10 cellular contexts compared by ENCODE assay signal in genomic region chr15:26083457-26084350, GRCh38.
DNase-seq lines count a peak whose midpoint lies in the region; ATAC-seq, FAIRE-seq and TF ChIP-seq lines count a peak whose summit lies in the region.
"Had no signal": no experiment of that assay in that cellular context is flagged by ENCODE, and none has a peak within 500 bp of the region (broad histone marks: within the 10 kb centered on the region; RNA-seq: fewer than 3 reads in every experiment).

No MANE protein-coding gene starts in this region.

- peaks cover 19% of the 10 kb centered on the region for H3K27me3 Mint-ChIP-seq in activated naive CD4-positive, alpha-beta T cell treated with anti-CD3 and anti-CD28 coated beads, Interleukin-2, amount 10 ng/mL, durations not matched to agents 7 days and 5 days
- H3K27me3 Mint-ChIP-seq in activated T-helper 1 cell treated with anti-CD3 and anti-CD28 coated beads, Interleukin-12 subunit alpha, Interleukin-12 subunit beta, Interleukin-2, Interleukin-4 antibody, amounts not matched to agents 30 ng/mL and 10 ng/mL and 1 ng/mL, durations not matched to agents 14 hours and 24 hours and 36 hours (ENCODE audit: insufficient read depth): peaks cover 5% of the 10 kb centered on the region

- H3K9me3 Mint-ChIP-seq in activated naive CD4-positive, alpha-beta T cell treated with anti-CD3 and anti-CD28 coated beads, Interleukin-2, amount 10 ng/mL, durations not matched to agents 7 days and 5 days: no peaks in the 10 kb centered on the region
- peaks cover under 1 to 5% of the 10 kb centered on the region in 2 donors for H3K9me3 Mint-ChIP-seq in activated naive CD4-positive, alpha-beta T cell treated with anti-CD3 and anti-CD28 coated beads, Interleukin-2, amount 50 U/mL, for 72 hours
- peaks cover 3% of the 10 kb centered on the region for H3K9me3 Mint-ChIP-seq in activated T-helper 1 cell treated with anti-CD3 and anti-CD28 coated beads, Interleukin-12 subunit alpha, Interleukin-12 subunit beta, Interleukin-2, Interleukin-4 antibody, amounts not matched to agents 30 ng/mL and 10 ng/mL and 1 ng/mL, durations not matched to agents 14 hours and 24 hours and 36 hours

- no peak for DNase-seq in activated naive CD4-positive, alpha-beta T cell treated with anti-CD3 and anti-CD28 coated beads, Interleukin-2, amount 10 ng/mL, durations not matched to agents 7 days and 5 days
- DNase-seq in activated naive CD4-positive, alpha-beta T cell treated with anti-CD3 and anti-CD28 coated beads, Interleukin-2, amount 50 U/mL, for 72 hours (ENCODE audit: low spot score in 2 of 2): no peak
- DNase-seq in activated T-helper 1 cell treated with anti-CD3 and anti-CD28 coated beads, Interleukin-12 subunit alpha, Interleukin-12 subunit beta, Interleukin-2, Interleukin-4 antibody, amounts not matched to agents 30 ng/mL and 10 ng/mL and 1 ng/mL, durations not matched to agents 14 hours and 24 hours and 36 hours (ENCODE audit: low spot score): no peak
- DNase-seq in kidney (no peak), transverse colon (no peak), NCI-H446 treated with DMSO at 0.1 percent for 48 hours (lab: John Stamatoyannopoulos, UW) (no peak), NCI-H187 treated with DMSO at 0.1 percent for 48 hours (lab: John Stamatoyannopoulos, UW) (no peak), NCI-H146 treated with DMSO at 0.1 percent for 48 hours (lab: John Stamatoyannopoulos, UW; ENCODE audit: unreplicated experiment) (no peak)
- DNase-seq: Calu3; stimulated activated CD4-positive, alpha-beta T cell treated with anti-CD3 and anti-CD28 coated beads, Interleukin-4, amount 100 ng/mL, for 4 hours had no signal

- peaks cover 3% of the 10 kb centered on the region for H3K36me3 Mint-ChIP-seq in activated naive CD4-positive, alpha-beta T cell treated with anti-CD3 and anti-CD28 coated beads, Interleukin-2, amount 10 ng/mL, durations not matched to agents 7 days and 5 days
- peaks cover 0 to 10% of the 10 kb centered on the region in 2 donors for H3K36me3 Mint-ChIP-seq in activated naive CD4-positive, alpha-beta T cell treated with anti-CD3 and anti-CD28 coated beads, Interleukin-2, amount 50 U/mL, for 72 hours
- peaks cover 1% of the 10 kb centered on the region for H3K36me3 Mint-ChIP-seq in activated T-helper 1 cell treated with anti-CD3 and anti-CD28 coated beads, Interleukin-12 subunit alpha, Interleukin-12 subunit beta, Interleukin-2, Interleukin-4 antibody, amounts not matched to agents 30 ng/mL and 10 ng/mL and 1 ng/mL, durations not matched to agents 14 hours and 24 hours and 36 hours (ENCODE audit: low read depth)

- 40 to 58% methylated on average over 5 to 9 of the region's 9 CpGs for WGBS in transverse colon (ENCODE audit: low coverage in 1 of 2), 2 donors

- H3K4me1 ChIP-seq in kidney (ENCODE audit: control insufficient read depth in 1 of 2, insufficient read depth in 1 of 2, low read depth in 1 of 2, low read length in 2 of 2) (no peaks in the 10 kb centered on the region), transverse colon (peaks cover 0 to 10% (median 0%) of the 10 kb centered on the region in 4 donors)

- H3K36me3 ChIP-seq in kidney (ENCODE audit: control insufficient read depth in 1 of 2, insufficient read depth in 2 of 2, low read length in 2 of 2) (no peaks in the 10 kb centered on the region), transverse colon (no peaks in the 10 kb centered on the region)

- peak overlapping the region; percentile 95 for H3K27ac Mint-ChIP-seq in activated naive CD4-positive, alpha-beta T cell treated with anti-CD3 and anti-CD28 coated beads, Interleukin-2, amount 10 ng/mL, durations not matched to agents 7 days and 5 days
- peak overlapping the region in 1 of 2 donors; percentile 99 for H3K27ac Mint-ChIP-seq in activated naive CD4-positive, alpha-beta T cell treated with anti-CD3 and anti-CD28 coated beads, Interleukin-2, amount 50 U/mL, for 72 hours
- no peak overlapping the region for H3K27ac Mint-ChIP-seq in activated T-helper 1 cell treated with anti-CD3 and anti-CD28 coated beads, Interleukin-12 subunit alpha, Interleukin-12 subunit beta, Interleukin-2, Interleukin-4 antibody, amounts not matched to agents 30 ng/mL and 10 ng/mL and 1 ng/mL, durations not matched to agents 14 hours and 24 hours and 36 hours

- peak overlapping the region in 1 of 2 donors; percentile 38 for H3K9ac ChIP-seq in kidney (ENCODE audit: low read length in 2 of 2)

- H3K9me3 ChIP-seq in kidney (ENCODE audit: control insufficient read depth in 1 of 2, low read length in 2 of 2) (no peaks in the 10 kb centered on the region), transverse colon (no peaks in the 10 kb centered on the region)

- peak; percentile 53 for FAIRE-seq in kidney (lab: Jason Lieb, UNC)

- intact Hi-C loops in activated T-helper 1 cell treated with anti-CD3 and anti-CD28 coated beads, Interleukin-12 subunit alpha, Interleukin-12 subunit beta, Interleukin-2, Interleukin-4 antibody, amounts not matched to agents 30 ng/mL and 10 ng/mL and 1 ng/mL, durations not matched to agents 14 hours and 24 hours and 36 hours (cut with micrococcal nuclease): loop anchor here (10.0 kb wide), 2 partner anchors 229 to 1129 kb away; partner anchors contain the start of genes SNRPN and SNURF
- intact Hi-C loops in kidney (cut with DNase I) (no loop called here), transverse colon (cut with DNase I; ENCODE audit: low total_unique reads) (no loop called here)

- H3K27ac ChIP-seq in kidney (ENCODE audit: low read depth in 2 of 2, low read length in 2 of 2) (no peak overlapping the region), transverse colon (peak overlapping the region in 3 of 4 donors; percentile 91 to 95 (median 94))

- TF ChIP-seq EP300 in transverse colon (IDR thresholded peaks at IDR 0.05; ENCODE audit: low read depth): no peak

- H3K4me3 Mint-ChIP-seq in activated naive CD4-positive, alpha-beta T cell treated with anti-CD3 and anti-CD28 coated beads, Interleukin-2, amount 10 ng/mL, durations not matched to agents 7 days and 5 days: peak overlapping the region; percentile 77
- peak overlapping the region; percentile 92 for H3K4me3 Mint-ChIP-seq in activated T-helper 1 cell treated with anti-CD3 and anti-CD28 coated beads, Interleukin-12 subunit alpha, Interleukin-12 subunit beta, Interleukin-2, Interleukin-4 antibody, amounts not matched to agents 30 ng/mL and 10 ng/mL and 1 ng/mL, durations not matched to agents 14 hours and 24 hours and 36 hours

- in situ Hi-C loops in transverse colon (cut with MboI; ENCODE audit: low pct_ligation_motif_present in 1 of 4, low pct_unique_long_range_greater_than_20kb in 1 of 4, low sequenced_read_pairs in 3 of 4): loop anchor here in 1 of 4 donors (25.0 kb wide), 2 partner anchors 221 to 646 kb away; partner anchors contain the start of genes ATP10A and UBE3A

- no peaks in the 10 kb centered on the region for H3K27me3 ChIP-seq in transverse colon

- CTCF ChIA-PET in activated naive CD4-positive, alpha-beta T cell treated with anti-CD3 and anti-CD28 coated beads, Interleukin-2, amount 10 ng/mL, durations not matched to agents 7 days and 5 days (lab: Charles Lee): no interaction called here

- no peak for TF ChIP-seq POLR2A in transverse colon (IDR thresholded peaks at IDR 0.05)

- TF ChIP-seq CTCF in kidney (IDR thresholded peaks at IDR 0.05; ENCODE audit: borderline replicate concordance, extremely low read depth, insufficient read depth) (no peak), transverse colon (IDR thresholded peaks at IDR 0.05) (no peak)

- no peak for ATAC-seq in activated naive CD4-positive, alpha-beta T cell treated with anti-CD3 and anti-CD28 coated beads, Interleukin-2, amount 50 U/mL, for 72 hours

- H3K4me3 ChIP-seq in kidney (ENCODE audit: low read length in 2 of 2): peak overlapping the region; percentile 83 to 91
- H3K4me3 ChIP-seq in transverse colon: no peak overlapping the region

- peaks cover 23% of the 10 kb centered on the region for H3K4me1 Mint-ChIP-seq in activated naive CD4-positive, alpha-beta T cell treated with anti-CD3 and anti-CD28 coated beads, Interleukin-2, amount 10 ng/mL, durations not matched to agents 7 days and 5 days
- H3K4me1 Mint-ChIP-seq in activated T-helper 1 cell treated with anti-CD3 and anti-CD28 coated beads, Interleukin-12 subunit alpha, Interleukin-12 subunit beta, Interleukin-2, Interleukin-4 antibody, amounts not matched to agents 30 ng/mL and 10 ng/mL and 1 ng/mL, durations not matched to agents 14 hours and 24 hours and 36 hours (ENCODE audit: low read depth): peaks cover 21% of the 10 kb centered on the region

Comparison
In these comparisons a context has a peak if more than half of its experiments do, and no peak if none do; other contexts are left out.
1. H3K27ac ChIP-seq: peak in transverse colon (3 of 4); none in kidney (0 of 2).
2. H3K4me3 ChIP-seq: peak in kidney (2 of 2); none in transverse colon (0 of 4).